Comparison of ENCODE assay signal across 22 cellular contexts in genomic region chr3:58084166-58084565, GRCh38.
A peak's percentile ranks its signal among the peaks of the same experiment; 100 is the strongest.
DNase-seq lines count a peak whose midpoint lies in the region; ATAC-seq and TF ChIP-seq lines count a peak whose summit lies in the region.
"Had no signal": no experiment of that assay in that cellular context is flagged by ENCODE, and none has a peak within 500 bp of the region (broad histone marks: within the 10 kb centered on the region; RNA-seq: fewer than 3 reads in every experiment).

No MANE protein-coding gene starts in this region.

- no peaks in the 10 kb centered on the region for H3K27me3 ChIP-seq in DND-41 (ENCODE audit: insufficient read depth, low read length, poor library complexity)
- H3K27me3 ChIP-seq in RWPE2 (ENCODE audit: insufficient read depth, poor library complexity, severe bottlenecking), result no peaks in the 10 kb centered on the region
- H3K27me3 ChIP-seq: hepatocyte, suprapubic skin had no signal

- no peak overlapping the region for H3K27ac Mint-ChIP-seq in natural killer cell treated with Interleukin-12 subunit alpha and Interleukin-12 subunit beta and Interleukin-15 and Interleukin-18, amount 100 ng/mL, for 72 hours

- TF ChIP-seq POLR2A in GM18505 (IDR thresholded peaks at IDR 0.05; ENCODE audit: borderline replicate concordance, extremely low read depth, insufficient read depth, insufficient read length), result no peak

- TF ChIP-seq CTCF in DND-41 (IDR thresholded peaks at IDR 0.05; ENCODE audit: borderline replicate concordance, extremely low read depth, low read length, poor library complexity, severe bottlenecking), result no peak
- no peak for TF ChIP-seq CTCF in RWPE2 (IDR thresholded peaks at IDR 0.05; ENCODE audit: poor library complexity, severe bottlenecking)

- H3K27ac ChIP-seq in DND-41 (ENCODE audit: low read length) (peak overlapping the region; percentile 62; the same call in 1 of the 2 replicates), RWPE2 (ENCODE audit: poor library complexity, severe bottlenecking) (peak overlapping the region; percentile 3), epithelial cell of prostate (peak overlapping the region; percentile 10)
- H3K27ac ChIP-seq: suprapubic skin had no signal

- no peaks in the 10 kb centered on the region for H3K36me3 Mint-ChIP-seq in natural killer cell treated with Interleukin-12 subunit alpha and Interleukin-12 subunit beta and Interleukin-15 and Interleukin-18, amount 100 ng/mL, for 72 hours

- H3K9me3 ChIP-seq in DND-41 (ENCODE audit: insufficient read depth, low read length, severe bottlenecking) (no peaks in the 10 kb centered on the region), RWPE2 (ENCODE audit: severe bottlenecking) (no peaks in the 10 kb centered on the region)
- H3K9me3 ChIP-seq: suprapubic skin had no signal

- no peak overlapping the region for H2AFZ ChIP-seq in DND-41 (ENCODE audit: low read depth, low read length)
- H2AFZ ChIP-seq: hepatocyte had no signal

- H3K4me3 ChIP-seq in DND-41 (ENCODE audit: low read depth in 1 of 2, low read length in 2 of 2) (no peak overlapping the region), RWPE2 (ENCODE audit: severe bottlenecking) (no peak overlapping the region)
- H3K4me3 ChIP-seq: hepatocyte, suprapubic skin had no signal

- DNase-seq in DND-41 (no peak), RWPE2 (ENCODE audit: low spot score) (no peak), epithelial cell of prostate (ENCODE audit: low read depth, low spot score) (no peak), pulmonary artery endothelial cell (ENCODE audit: low read depth, low spot score) (peak; percentile 95)
- DNase-seq in natural killer cell treated with Interleukin-12 subunit alpha and Interleukin-12 subunit beta and Interleukin-15 and Interleukin-18, amount 100 ng/mL, for 72 hours (ENCODE audit: low spot score), result no peak
- DNase-seq: activated CD4-positive, alpha-beta T cell treated with anti-CD3 and anti-CD28 coated beads, Interleukin-2, amount 50 U/mL, for 48 hours; activated gamma-delta T cell treated with Interleukin-2 at 50 U/mL for 16 hours; activated T-cell treated with anti-CD3 and anti-CD28 coated beads for 4 hours; amygdala; central memory CD4-positive, alpha-beta T cell; effector memory CD8-positive, alpha-beta T cell; kidney; midbrain; NCI-H1105; NCI-H510A had no signal

- H3K4me1 Mint-ChIP-seq in natural killer cell treated with Interleukin-12 subunit alpha and Interleukin-12 subunit beta and Interleukin-15 and Interleukin-18, amount 100 ng/mL, for 72 hours (ENCODE audit: low read depth in 2 of 2), result peaks cover 17 to 25% of the 10 kb centered on the region in 2 donors

- H4K20me1 ChIP-seq in DND-41 (ENCODE audit: insufficient read depth, low read length), result no peaks in the 10 kb centered on the region

- H3K4me3 Mint-ChIP-seq in natural killer cell treated with Interleukin-12 subunit alpha and Interleukin-12 subunit beta and Interleukin-15 and Interleukin-18, amount 100 ng/mL, for 72 hours, result no peak overlapping the region
- H3K4me3 Mint-ChIP-seq: effector memory CD8-positive, alpha-beta T cell; neural crest cell had no signal

- peaks cover 44% of the 10 kb centered on the region for H3K36me3 ChIP-seq in DND-41 (ENCODE audit: insufficient read depth, low read length)
- peaks cover 99% of the 10 kb centered on the region for H3K36me3 ChIP-seq in RWPE2 (ENCODE audit: low read depth)

- no peak for ATAC-seq in DND-41 (ENCODE audit: insufficient read depth, low read depth)
- no peak for ATAC-seq in RWPE2 (ENCODE audit: low read depth)
- no peak for ATAC-seq in natural killer cell treated with Interleukin-12 subunit alpha and Interleukin-12 subunit beta and Interleukin-15 and Interleukin-18, amount 100 ng/mL, for 72 hours
- no peak for ATAC-seq in GM21526 (IDR thresholded peaks at IDR 0.05; ENCODE audit: low FRiP score, unreplicated experiment)
- ATAC-seq in GM18505 (IDR thresholded peaks at IDR 0.05; ENCODE audit: unreplicated experiment), result no peak
- no peak for ATAC-seq in HG03342 (IDR thresholded peaks at IDR 0.05; ENCODE audit: unreplicated experiment)
- ATAC-seq: effector memory CD8-positive, alpha-beta T cell; Right ventricle myocardium inferior had no signal

- H3K27me3 Mint-ChIP-seq in natural killer cell treated with Interleukin-12 subunit alpha and Interleukin-12 subunit beta and Interleukin-15 and Interleukin-18, amount 100 ng/mL, for 72 hours, result no peaks in the 10 kb centered on the region
- H3K27me3 Mint-ChIP-seq: effector memory CD8-positive, alpha-beta T cell had no signal

- H3K4me2 ChIP-seq in DND-41 (ENCODE audit: insufficient read depth, low read length), result no peak overlapping the region
- H3K4me2 ChIP-seq: hepatocyte had no signal

- peaks cover 21% of the 10 kb centered on the region for H3K79me2 ChIP-seq in DND-41 (ENCODE audit: insufficient read depth, low read length)

- H3K9ac ChIP-seq in DND-41 (ENCODE audit: low read depth, low read length), result no peak overlapping the region

- peaks cover 34% of the 10 kb centered on the region for H3K4me1 ChIP-seq in DND-41 (ENCODE audit: insufficient read depth, low read length)
- H3K4me1 ChIP-seq in RWPE2 (ENCODE audit: insufficient read depth, poor library complexity, severe bottlenecking), result peaks cover 3% of the 10 kb centered on the region
- H3K4me1 ChIP-seq: suprapubic skin had no signal

- no peaks in the 10 kb centered on the region for H3K9me3 Mint-ChIP-seq in natural killer cell treated with Interleukin-12 subunit alpha and Interleukin-12 subunit beta and Interleukin-15 and Interleukin-18, amount 100 ng/mL, for 72 hours
- H3K9me3 Mint-ChIP-seq: effector memory CD8-positive, alpha-beta T cell; neural crest cell had no signal

Comparison
In these comparisons a context has a peak if more than half of its experiments do, and no peak if none do; other contexts are left out.
1. H3K27ac ChIP-seq: peak in every context shown above with its lines; median percentile 62 in DND-41; 10 in epithelial cell of prostate; 3 in RWPE2.